ENCODE assay signal across 8 cellular contexts in genomic region chr13:38686635-38687245, GRCh38. TPM values are rescaled to one million over a fixed set of nuclear protein-coding genes. Genes with fewer than 3 reads are reported as not detected.
DNase-seq lines count a peak whose midpoint lies in the region; ATAC-seq and TF ChIP-seq lines count a peak whose summit lies in the region.

Gene FREM2 (plus strand): TSS chr13:38687077. CDS start chr13:38687345, 268 bp downstream.

- H3K4me1 ChIP-seq in heart left ventricle (peaks cover 0 to 20% (median 0%) of the 10 kb centered on the region in 12 donors), trophoblast cell (ENCODE audit: control insufficient read depth in 1 of 2, insufficient read depth in 2 of 2, low read length in 2 of 2) (peaks cover 17 to 18% of the 10 kb centered on the region in 2 experiments)

- H2BK120ac ChIP-seq in trophoblast cell (ENCODE audit: insufficient read depth, low read length, poor library complexity): peak within 1 kb of the TSS; percentile 93

- H2AFZ ChIP-seq in trophoblast cell (ENCODE audit: insufficient read depth, low read length, poor library complexity): peak within 1 kb of the TSS; percentile 56

- peak within 1 kb of the TSS; percentile 15 for H2AK5ac ChIP-seq in trophoblast cell (ENCODE audit: low read length)

- WGBS in heart left ventricle, 4 donors: 1 to 4% (median 2%) methylated on average over 13 to 37 of the region's 37 CpGs
- WGBS in trophoblast cell (ENCODE audit: extremely low coverage, insufficient coverage, insufficient read length): no CpG with 5 or more reads among the region's 37 CpGs

- H3K27ac ChIP-seq in heart left ventricle (no peak within 1 kb of the TSS), trophoblast cell (ENCODE audit: low read depth, low read length) (peak within 1 kb of the TSS; percentile 94)

- peak within 1 kb of the TSS; percentile 63 for H2BK12ac ChIP-seq in trophoblast cell (ENCODE audit: low read length)

- H3K9ac ChIP-seq in trophoblast cell (ENCODE audit: low read length): peak within 1 kb of the TSS; percentile 79

- DNase-seq in BJ (ENCODE audit: low read depth) (no peak), MG63 (peak; percentile 20), heart left ventricle (peak in 1 of 5 donors; percentile 25), trophoblast cell (peak; percentile 46 to 60)
- DNase-seq in activated naive CD4-positive, alpha-beta T cell treated with Interleukin-2 at 50 U/mL for 16 hours: no peak

- peak within 1 kb of the TSS; percentile 90 for H3K14ac ChIP-seq in trophoblast cell (ENCODE audit: low read length)

- peak within 1 kb of the TSS; percentile 89 for H2BK5ac ChIP-seq in trophoblast cell (ENCODE audit: low read depth, low read length, poor library complexity)

- peak within 1 kb of the TSS; percentile 87 for H3K18ac ChIP-seq in trophoblast cell (ENCODE audit: low read length)

- peak within 1 kb of the TSS; percentile 27 for H4K12ac ChIP-seq in trophoblast cell (ENCODE audit: low read depth, low read length)

- H3K4ac ChIP-seq in trophoblast cell (ENCODE audit: low read depth, low read length): peak within 1 kb of the TSS; percentile 9

- peak within 1 kb of the TSS; percentile 51 for H4K8ac ChIP-seq in trophoblast cell (ENCODE audit: low read depth, low read length)

- peak within 1 kb of the TSS; percentile 77 for H3K4me2 ChIP-seq in trophoblast cell (ENCODE audit: low read length)

- TF ChIP-seq POLR2A in heart left ventricle (IDR thresholded peaks at IDR 0.05): no peak

- peaks cover 26% of the 10 kb centered on the region for H3K79me2 ChIP-seq in trophoblast cell (ENCODE audit: control insufficient read depth, insufficient read depth, low read length, poor library complexity)

- intact Hi-C loops in heart left ventricle (cut with DNase I): loop anchor here in 9 of 10 donors (1.0 to 10.0 kb wide), 8 partner anchors 76 to 231 kb away; no protein-coding TSS in a partner anchor

- CTCF ChIA-PET in BJ (lab: Yijun Ruan, JAX): no interaction called here

- H3K36me3 ChIP-seq in BJ (ENCODE audit: control insufficient read depth, insufficient read depth, low read length) (no peaks in the 10 kb centered on the region), MG63 (no peaks in the 10 kb centered on the region), heart left ventricle (no peaks in the 10 kb centered on the region), trophoblast cell (ENCODE audit: control insufficient read depth in 1 of 2, insufficient read depth in 2 of 2, low read length in 2 of 2) (peaks cover 21 to 31% of the 10 kb centered on the region in 2 experiments)

- ATAC-seq in SK-N-SH treated with all-trans-retinoic acid at 6 μM for 48 hours (peak; percentile 68), heart left ventricle (peak; percentile 59 to 70 (median 64)), HG03457 (IDR thresholded peaks at IDR 0.05; ENCODE audit: unreplicated experiment) (no peak), HG03025 (IDR thresholded peaks at IDR 0.05; ENCODE audit: low FRiP score, unreplicated experiment) (no peak)

- no peaks in the 10 kb centered on the region for H3K9me3 ChIP-seq in MG63
- H3K9me3 ChIP-seq in heart left ventricle: no peaks in the 10 kb centered on the region
- peaks cover 13% of the 10 kb centered on the region for H3K9me3 ChIP-seq in trophoblast cell (ENCODE audit: insufficient read depth, low read depth, low read length)

- no peak within 1 kb of the TSS for H3K23ac ChIP-seq in trophoblast cell (ENCODE audit: low read length)

- TF ChIP-seq CTCF in BJ (IDR thresholded peaks at IDR 0.05; ENCODE audit: insufficient read depth, low read depth, low read length) (no peak), heart left ventricle (IDR thresholded peaks at IDR 0.05) (no peak)

- POLR2A ChIA-PET in BJ (lab: Charles Lee): no interaction called here

- H3K27me3 ChIP-seq in BJ (ENCODE audit: control insufficient read depth, insufficient read depth, low read length) (peaks cover 9% of the 10 kb centered on the region), MG63 (peaks cover 51% of the 10 kb centered on the region), heart left ventricle (peaks cover 0 to 47% (median 12%) of the 10 kb centered on the region in 9 donors), trophoblast cell (ENCODE audit: insufficient read depth, low read length) (no peaks in the 10 kb centered on the region)

- H3K79me1 ChIP-seq in trophoblast cell (ENCODE audit: low read length): peaks cover 20% of the 10 kb centered on the region

- H4K91ac ChIP-seq in trophoblast cell (ENCODE audit: low read depth, low read length): peak within 1 kb of the TSS; percentile 90

- H3K4me3 ChIP-seq in BJ (ENCODE audit: low read depth, low read length) (peak within 1 kb of the TSS; percentile 21; the same call in 1 of the 2 replicates), MG63 (peak within 1 kb of the TSS; percentile 44), heart left ventricle (peak within 1 kb of the TSS; percentile 18 to 52 (median 38)), trophoblast cell (ENCODE audit: low read depth, low read length) (peak within 1 kb of the TSS; percentile 90)

TF ChIP-seq in SK-N-SH treated with all-trans-retinoic acid at 6 μM for 48 hours, 23 proteins besides CTCF, POLR2A, EP300 and RAD21:
- TF ChIP-seq ARNTL (CRISPR knock-in tag; IDR thresholded peaks at IDR 0.05; ENCODE audit: borderline replicate concordance, low read depth) (no peak), TSHZ2 (CRISPR knock-in tag; IDR thresholded peaks at IDR 0.05) (no peak), ZNF70 (CRISPR knock-in tag; IDR thresholded peaks at IDR 0.05) (no peak), ZFP30 (CRISPR knock-in tag; IDR thresholded peaks at IDR 0.05) (no peak), OSR1 (CRISPR knock-in tag; IDR thresholded peaks at IDR 0.05) (no peak)

RNA-seq across cellular contexts. Expression of gene FREM2, which starts in this region (rescaled TPM):
- polyA plus RNA-seq in BJ (2011; rRNA removed) (not detected in 2 replicates), heart left ventricle (under 1 TPM; 0.04 TPM)
- not detected in 2 replicates for polyA minus RNA-seq in BJ (2011; rRNA and poly(A)+ RNA removed)
- not detected in 2 replicates for total RNA-seq in MG63 (2014; rRNA removed; shearing (Covaris generic); ENCODE audit: low replicate concordance)
- total RNA-seq in heart left ventricle: under 1 TPM; 0.02 to 0.35 (median 0.18) TPM
- polyA plus RNA-seq in trophoblast cell (2013): 46.6 and 47.8 TPM in 2 replicates

Comparison
In these comparisons a context has a peak if more than half of its experiments do, and no peak if none do; other contexts are left out.
1. Peak in DNase-seq and H3K4me3 ChIP-seq in MG63; RNA of the gene not detected or under 1 TPM.
2. Peak in ATAC-seq and H3K4me3 ChIP-seq in heart left ventricle; RNA of the gene not detected or under 1 TPM.
3. DNase-seq: peak in trophoblast cell (2 of 2); none in BJ (single experiment) and activated naive CD4-positive, alpha-beta T cell treated with Interleukin-2 at 50 U/mL for 16 hours (single experiment).
4. H3K4me3 ChIP-seq: peak in every context shown above with its lines; median percentile 90 in trophoblast cell; 44 in MG63; 38 in heart left ventricle; 21 in BJ.